8 cellular contexts compared by ENCODE assay signal in the genomic region with DNA sequence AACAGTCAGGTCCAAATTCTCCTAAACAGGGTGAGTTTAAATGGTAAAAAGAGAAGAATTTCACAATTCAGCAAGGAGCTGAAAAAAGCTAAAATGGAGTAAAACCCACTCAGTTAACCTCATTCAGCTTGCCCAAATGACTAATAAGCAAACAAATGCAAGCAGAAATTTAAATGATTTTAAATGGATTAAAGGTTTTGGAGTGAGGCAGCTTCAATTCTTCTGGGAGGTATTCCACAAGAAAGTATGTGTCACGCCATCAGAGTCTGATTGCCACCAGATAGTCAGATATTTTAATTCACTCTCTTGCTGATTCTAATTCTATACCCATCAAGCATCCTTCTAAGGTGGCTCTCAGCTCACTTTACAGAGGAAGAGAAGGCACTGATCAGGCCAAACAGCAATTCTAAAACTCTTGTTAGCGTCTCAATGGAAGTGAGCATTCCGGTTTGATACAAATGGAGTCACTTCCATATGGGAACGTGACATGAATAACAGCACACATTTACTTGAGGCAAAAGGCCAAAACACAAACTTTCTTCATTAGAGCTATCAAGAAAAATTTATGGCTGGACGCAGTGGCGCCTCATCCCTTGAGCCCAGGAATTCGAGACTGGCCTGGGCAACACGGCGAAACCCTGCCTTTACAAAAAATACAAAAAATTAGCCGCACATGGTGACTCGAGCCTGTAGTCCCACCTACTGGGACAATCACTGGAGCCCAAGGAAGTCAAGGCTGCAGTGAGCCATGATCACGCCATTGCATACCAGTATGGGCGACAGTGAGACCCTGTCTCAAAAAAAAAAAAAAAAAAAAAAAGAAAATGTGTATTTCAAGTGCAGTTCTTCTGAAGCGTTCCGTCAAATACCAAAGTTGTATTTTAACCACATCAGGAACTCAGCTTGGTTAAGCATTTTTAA. TPM values are rescaled to one million over a fixed set of nuclear protein-coding genes. Genes with fewer than 3 reads are reported as not detected.
DNase-seq lines count a peak whose midpoint lies in the region; ATAC-seq, FAIRE-seq and TF ChIP-seq lines count a peak whose summit lies in the region.

No MANE protein-coding gene starts in this region.

- TF ChIP-seq CTCF in kidney (IDR thresholded peaks at IDR 0.05; ENCODE audit: borderline replicate concordance, extremely low read depth, insufficient read depth) (no peak), thyroid gland (IDR thresholded peaks at IDR 0.05) (no peak)

- no peak for ATAC-seq in activated T-helper 17 cell treated with anti-CD3 and anti-CD28 coated beads, Interleukin-2, amount 50 U/mL, for 72 hours (replicated peaks)
- ATAC-seq in HG03095 (IDR thresholded peaks at IDR 0.05; ENCODE audit: unreplicated experiment) = no peak

- peaks cover 17 to 20% of the 10 kb centered on the region in 2 donors for H3K36me3 ChIP-seq in kidney (ENCODE audit: control insufficient read depth in 1 of 2, insufficient read depth in 2 of 2, low read length in 2 of 2)
- H3K36me3 ChIP-seq in thyroid gland = peaks cover under 1 to 17% of the 10 kb centered on the region in 2 donors

- peaks cover 3% of the 10 kb centered on the region for H3K27me3 Mint-ChIP-seq in activated CD4-positive, alpha-beta T cell treated with anti-CD3 and anti-CD28 coated beads, Interleukin-2, amount 10 ng/mL, durations not matched to agents 7 days and 5 days
- H3K27me3 Mint-ChIP-seq in activated T-helper 17 cell treated with anti-CD3 and anti-CD28 coated beads, Interleukin-2, amount 50 U/mL, for 72 hours = no peaks in the 10 kb centered on the region

- H3K9ac ChIP-seq in kidney (ENCODE audit: low read length in 2 of 2) = peak overlapping the region; percentile 30 to 98

- H3K27ac ChIP-seq in kidney (ENCODE audit: low read depth in 2 of 2, low read length in 2 of 2) (no peak overlapping the region), thyroid gland (no peak overlapping the region)

- H3K9me3 ChIP-seq in kidney (ENCODE audit: control insufficient read depth in 1 of 2, low read length in 2 of 2) (no peaks in the 10 kb centered on the region), thyroid gland (no peaks in the 10 kb centered on the region)

- TF ChIP-seq POLR2A in thyroid gland (IDR thresholded peaks at IDR 0.05) = no peak

- peaks cover 3% of the 10 kb centered on the region for H3K9me3 Mint-ChIP-seq in activated CD4-positive, alpha-beta T cell treated with anti-CD3 and anti-CD28 coated beads, Interleukin-2, amount 10 ng/mL, durations not matched to agents 7 days and 5 days
- H3K9me3 Mint-ChIP-seq in activated T-helper 17 cell treated with anti-CD3 and anti-CD28 coated beads, Interleukin-2, amount 50 U/mL, for 72 hours = no peaks in the 10 kb centered on the region

- peak overlapping the region; percentile 94 for H3K4me3 Mint-ChIP-seq in activated CD4-positive, alpha-beta T cell treated with anti-CD3 and anti-CD28 coated beads, Interleukin-2, amount 10 ng/mL, durations not matched to agents 7 days and 5 days
- peak overlapping the region; percentile 95 for H3K4me3 Mint-ChIP-seq in activated T-helper 17 cell treated with anti-CD3 and anti-CD28 coated beads, Interleukin-2, amount 50 U/mL, for 72 hours

- CTCF ChIA-PET in activated CD4-positive, alpha-beta T cell treated with anti-CD3 and anti-CD28 coated beads, Interleukin-2, amount 10 ng/mL, durations not matched to agents 7 days and 5 days (lab: Charles Lee) = interaction anchor here (1.3 kb wide), 1 partner anchor 106 kb away, joined by 4 read pairs; the partner anchor contains the start of gene ZNF354A

- H3K27me3 ChIP-seq in thyroid gland = no peaks in the 10 kb centered on the region

- peaks cover 39% of the 10 kb centered on the region for H3K4me1 Mint-ChIP-seq in activated CD4-positive, alpha-beta T cell treated with anti-CD3 and anti-CD28 coated beads, Interleukin-2, amount 10 ng/mL, durations not matched to agents 7 days and 5 days
- peaks cover 19% of the 10 kb centered on the region for H3K4me1 Mint-ChIP-seq in activated T-helper 17 cell treated with anti-CD3 and anti-CD28 coated beads, Interleukin-2, amount 50 U/mL, for 72 hours

- DNase-seq in activated CD4-positive, alpha-beta T cell treated with anti-CD3 and anti-CD28 coated beads, Interleukin-2, amount 10 ng/mL, durations not matched to agents 7 days and 5 days = no peak
- DNase-seq in activated CD4-positive, alpha-beta T cell treated with anti-CD3 and anti-CD28 coated beads for 4 hours = no peak
- no peak for DNase-seq in kidney
- peak; percentile 8 to 11 for DNase-seq in thyroid gland
- DNase-seq in NK-92 treated with Interleukin-12 subunit alpha and Interleukin-12 subunit beta, amount 100 ng/mL, for 24 hours (lab: John Stamatoyannopoulos, UW) = no peak
- no peak for DNase-seq in hypothalamus (lab: John Stamatoyannopoulos, UW)

- peak overlapping the region; percentile 100 for H3K27ac Mint-ChIP-seq in activated CD4-positive, alpha-beta T cell treated with anti-CD3 and anti-CD28 coated beads, Interleukin-2, amount 10 ng/mL, durations not matched to agents 7 days and 5 days
- peak overlapping the region; percentile 99 for H3K27ac Mint-ChIP-seq in activated T-helper 17 cell treated with anti-CD3 and anti-CD28 coated beads, Interleukin-2, amount 50 U/mL, for 72 hours

- 18 to 21% methylated on average over 15 of the region's 15 CpGs for WGBS in thyroid gland, 2 donors

- peaks cover 39% of the 10 kb centered on the region for H3K36me3 Mint-ChIP-seq in activated CD4-positive, alpha-beta T cell treated with anti-CD3 and anti-CD28 coated beads, Interleukin-2, amount 10 ng/mL, durations not matched to agents 7 days and 5 days (ENCODE audit: low read depth)
- H3K36me3 Mint-ChIP-seq in activated T-helper 17 cell treated with anti-CD3 and anti-CD28 coated beads, Interleukin-2, amount 50 U/mL, for 72 hours (ENCODE audit: low read depth) = peaks cover 62% of the 10 kb centered on the region

- H3K4me1 ChIP-seq in kidney (ENCODE audit: control insufficient read depth in 1 of 2, insufficient read depth in 1 of 2, low read depth in 1 of 2, low read length in 2 of 2) = peaks cover 13 to 15% of the 10 kb centered on the region in 2 donors
- peaks cover 21 to 23% of the 10 kb centered on the region in 2 donors for H3K4me1 ChIP-seq in thyroid gland

- POLR2A ChIA-PET in activated CD4-positive, alpha-beta T cell treated with anti-CD3 and anti-CD28 coated beads, Interleukin-2, amount 10 ng/mL, durations not matched to agents 7 days and 5 days (lab: Charles Lee) = interaction anchor here (0.6 kb wide), 2 partner anchors 12 to 16 kb away, joined by 3 read pairs; no protein-coding TSS in a partner anchor

- intact Hi-C loops in kidney (cut with DNase I) (no loop called here), thyroid gland (cut with DNase I) (no loop called here)

- no peak for FAIRE-seq in kidney (lab: Jason Lieb, UNC)

- H3K4me3 ChIP-seq in kidney (ENCODE audit: low read length in 2 of 2) (peak overlapping the region; percentile 86 to 96), thyroid gland (replicated peaks in 1 of 3) (peak overlapping the region in 2 of 3 donors; percentile 85 to 88)

RNA-seq across cellular contexts. Expression of gene CLK4, which starts 2.0 kb away (rescaled TPM):
- 10 to 100 TPM; 34.3 to 38.0 TPM for total RNA-seq in activated CD4-positive, alpha-beta T cell treated with anti-CD3 and anti-CD28 coated beads, Interleukin-2, amount 10 ng/mL, durations not matched to agents 7 days and 5 days
- 10 to 100 TPM; 18.4 to 37.9 TPM for total RNA-seq in activated T-helper 17 cell treated with anti-CD3 and anti-CD28 coated beads, Interleukin-2, amount 50 U/mL, for 72 hours
- 37.8 TPM for total RNA-seq in kidney
- polyA plus RNA-seq in kidney (ENCODE audit: insufficient read depth, low read depth, low replicate concordance) = 15.4 TPM
- 10 to 100 TPM; 35.8 to 91.2 (median 70.3) TPM for total RNA-seq in thyroid gland

RNA-seq across cellular contexts. Expression of gene COL23A1, which starts 34.7 kb away (rescaled TPM):
- under 1 TPM in 1 of 2 experiments, not detected in 1; 0.27 TPM for total RNA-seq in activated CD4-positive, alpha-beta T cell treated with anti-CD3 and anti-CD28 coated beads, Interleukin-2, amount 10 ng/mL, durations not matched to agents 7 days and 5 days
- under 1 TPM; 0.16 to 0.24 TPM for total RNA-seq in activated T-helper 17 cell treated with anti-CD3 and anti-CD28 coated beads, Interleukin-2, amount 50 U/mL, for 72 hours
- total RNA-seq in kidney (8.7 TPM), thyroid gland (100 to 1,000 TPM in 2 of 4 donors, 10 to 100 TPM in 2; 76.6 to 108 (median 95.7) TPM)
- 4.1 TPM for polyA plus RNA-seq in kidney (ENCODE audit: insufficient read depth, low read depth, low replicate concordance)

Comparison
In these comparisons a context has a peak if more than half of its experiments do, and no peak if none do; other contexts are left out.
1. DNase-seq: peak in thyroid gland (2 of 2); none in activated CD4-positive, alpha-beta T cell treated with anti-CD3 and anti-CD28 coated beads, Interleukin-2, amount 10 ng/mL, durations not matched to agents 7 days and 5 days (single experiment), activated CD4-positive, alpha-beta T cell treated with anti-CD3 and anti-CD28 coated beads for 4 hours (0 of 2), kidney (single experiment), NK-92 treated with Interleukin-12 subunit alpha and Interleukin-12 subunit beta, amount 100 ng/mL, for 24 hours (single experiment) and hypothalamus (0 of 51).